ENCODE assay signal across 8 cellular contexts in genomic region chr16:80466024-80466986, GRCh38.
A peak's percentile ranks its signal among the peaks of the same experiment; 100 is the strongest.
DNase-seq lines count a peak whose midpoint lies in the region; ATAC-seq and TF ChIP-seq lines count a peak whose summit lies in the region.

No MANE protein-coding gene starts in this region.

- no peaks in the 10 kb centered on the region for H3K36me3 ChIP-seq in ascending aorta

- H3K27ac ChIP-seq in ascending aorta, result no peak overlapping the region

- H3K9me3 ChIP-seq in ascending aorta, result no peaks in the 10 kb centered on the region

- H3K27me3 ChIP-seq in ascending aorta, result no peaks in the 10 kb centered on the region

- H3K4me3 ChIP-seq in ascending aorta, result no peak overlapping the region

- peak; percentile 35 to 47 (median 46) for TF ChIP-seq CTCF in ascending aorta (IDR thresholded peaks at IDR 0.05)

- ATAC-seq in sciatic nerve, result peak; percentile 92

- DNase-seq in ELR (ENCODE audit: low read depth), result peak; percentile 58
- DNase-seq in GOT3 (lab: John Stamatoyannopoulos, UW), result peak; percentile 17
- peak; percentile 36 for DNase-seq in LoVo (ENCODE audit: low spot score)
- peak; percentile 0 to 69 (median 30) for DNase-seq in T-helper 2 cell
- peak in 1 of 2 donors; percentile 73 for DNase-seq in ascending aorta (ENCODE audit: low spot score in 2 of 2)
- DNase-seq in hippocampal formation (lab: John Stamatoyannopoulos, UW), result peak; percentile 8 to 71
- peak; percentile 79 for DNase-seq in sciatic nerve (ENCODE audit: low spot score)
- DNase-seq in GF-D8 (lab: John Stamatoyannopoulos, UW), result no peak

- no peaks in the 10 kb centered on the region for H3K4me1 ChIP-seq in ascending aorta

- intact Hi-C loops in ascending aorta (cut with DNase I), result no loop called here
- intact Hi-C loops in sciatic nerve (cut with DNase I), result no loop called here
